9 cellular contexts compared by ENCODE assay signal in the genomic region with DNA sequence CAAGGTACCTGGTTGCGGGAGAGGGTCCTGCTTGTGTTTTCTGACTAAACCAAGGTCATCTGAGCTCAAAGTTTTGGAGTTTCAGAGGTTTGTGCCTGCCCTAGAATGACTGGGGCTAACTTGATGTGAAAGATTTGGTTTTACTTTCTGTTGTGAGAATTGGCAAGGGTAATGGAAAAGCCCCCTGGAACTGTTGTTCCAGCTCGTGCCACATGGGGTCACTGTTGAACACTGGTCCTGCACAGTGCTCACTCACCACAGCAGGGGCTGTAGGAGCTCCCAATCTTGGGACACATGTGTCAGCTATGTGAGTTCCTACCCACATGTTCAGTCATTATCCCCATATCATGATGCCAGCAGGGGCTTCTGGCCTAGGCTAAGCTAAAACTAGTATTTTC. TPM values are rescaled to one million over a fixed set of nuclear protein-coding genes. Genes with fewer than 3 reads are reported as not detected.
DNase-seq lines count a peak whose midpoint lies in the region; ATAC-seq and TF ChIP-seq lines count a peak whose summit lies in the region.
"Had no signal": no experiment of that assay in that cellular context is flagged by ENCODE, and none has a peak within 500 bp of the region (broad histone marks: within the 10 kb centered on the region; RNA-seq: fewer than 3 reads in every experiment).

No MANE protein-coding gene starts in this region.

- POLR2A ChIA-PET in WTC11 (lab: Charles Lee), result interaction anchor here (0.9 kb wide), 1 partner anchor 180 kb away, joined by 4 read pairs; no protein-coding TSS in a partner anchor

- peak; percentile 50 for TF ChIP-seq CTCF in WTC11 (IDR thresholded peaks at IDR 0.05)

- no peaks in the 10 kb centered on the region; the same call in 1 of the 2 replicates for H3K36me3 Mint-ChIP-seq in WTC11

- H3K4me3 ChIP-seq in Jurkat, Clone E6-1 (ENCODE audit: low read length), result no peak overlapping the region

- peak overlapping the region; percentile 68 for H3K27ac ChIP-seq in epithelial cell of prostate

- CTCF ChIA-PET in WTC11 (lab: Charles Lee), result interaction anchor here (0.6 to 2.3 kb wide), 45 partner anchors 9 to 380 kb away, joined by 3 to 31 read pairs (median 5); a partner anchor contains a TSS

- no peak overlapping the region for H3K4me3 Mint-ChIP-seq in WTC11

- H3K9me3 Mint-ChIP-seq in WTC11, result peaks cover 28% of the 10 kb centered on the region

- no peaks in the 10 kb centered on the region; the same call in 1 of the 2 replicates for H3K27me3 Mint-ChIP-seq in WTC11 (ENCODE audit: low read depth)

- DNase-seq in DMS 273 (lab: John Stamatoyannopoulos, UW; ENCODE audit: unreplicated experiment) (peak; percentile 85), DMS 273 treated with DMSO at 0.1 percent for 48 hours (lab: John Stamatoyannopoulos, UW) (no peak), WTC11 (ENCODE audit: low spot score) (peak; percentile 73), epithelial cell of prostate (ENCODE audit: low read depth, low spot score) (no peak), DMS79 treated with DMSO at 0.1 percent for 48 hours (lab: John Stamatoyannopoulos, UW) (no peak)
- DNase-seq in Jurkat, Clone E6-1 (ENCODE audit: low read depth, low spot score), result peak; percentile 24
- DNase-seq in stimulated activated CD4-positive, alpha-beta T cell treated with anti-CD3 and anti-CD28 coated beads, Interleukin-2, amount 100 ng/mL, for 48 hours, result peak; percentile 41 to 56

- H3K27ac Mint-ChIP-seq in WTC11, result no peak overlapping the region; the same call in 1 of the 2 replicates

- no peaks in the 10 kb centered on the region for H3K4me1 Mint-ChIP-seq in WTC11

- peak; percentile 85 for ATAC-seq in WTC11
- no peak for ATAC-seq in HG02938 (IDR thresholded peaks at IDR 0.05; ENCODE audit: unreplicated experiment)

TF ChIP-seq in WTC11, 78 proteins besides CTCF, POLR2A, EP300 and RAD21:
- TF ChIP-seq ZBTB21 (CRISPR knock-in tag; IDR thresholded peaks at IDR 0.05; ENCODE audit: borderline replicate concordance) (no peak), ZNF219 (CRISPR knock-in tag; IDR thresholded peaks at IDR 0.05; ENCODE audit: borderline replicate concordance) (no peak), TEAD4 (CRISPR knock-in tag; IDR thresholded peaks at IDR 0.05) (no peak)
- TF ChIP-seq, protein P1, sequence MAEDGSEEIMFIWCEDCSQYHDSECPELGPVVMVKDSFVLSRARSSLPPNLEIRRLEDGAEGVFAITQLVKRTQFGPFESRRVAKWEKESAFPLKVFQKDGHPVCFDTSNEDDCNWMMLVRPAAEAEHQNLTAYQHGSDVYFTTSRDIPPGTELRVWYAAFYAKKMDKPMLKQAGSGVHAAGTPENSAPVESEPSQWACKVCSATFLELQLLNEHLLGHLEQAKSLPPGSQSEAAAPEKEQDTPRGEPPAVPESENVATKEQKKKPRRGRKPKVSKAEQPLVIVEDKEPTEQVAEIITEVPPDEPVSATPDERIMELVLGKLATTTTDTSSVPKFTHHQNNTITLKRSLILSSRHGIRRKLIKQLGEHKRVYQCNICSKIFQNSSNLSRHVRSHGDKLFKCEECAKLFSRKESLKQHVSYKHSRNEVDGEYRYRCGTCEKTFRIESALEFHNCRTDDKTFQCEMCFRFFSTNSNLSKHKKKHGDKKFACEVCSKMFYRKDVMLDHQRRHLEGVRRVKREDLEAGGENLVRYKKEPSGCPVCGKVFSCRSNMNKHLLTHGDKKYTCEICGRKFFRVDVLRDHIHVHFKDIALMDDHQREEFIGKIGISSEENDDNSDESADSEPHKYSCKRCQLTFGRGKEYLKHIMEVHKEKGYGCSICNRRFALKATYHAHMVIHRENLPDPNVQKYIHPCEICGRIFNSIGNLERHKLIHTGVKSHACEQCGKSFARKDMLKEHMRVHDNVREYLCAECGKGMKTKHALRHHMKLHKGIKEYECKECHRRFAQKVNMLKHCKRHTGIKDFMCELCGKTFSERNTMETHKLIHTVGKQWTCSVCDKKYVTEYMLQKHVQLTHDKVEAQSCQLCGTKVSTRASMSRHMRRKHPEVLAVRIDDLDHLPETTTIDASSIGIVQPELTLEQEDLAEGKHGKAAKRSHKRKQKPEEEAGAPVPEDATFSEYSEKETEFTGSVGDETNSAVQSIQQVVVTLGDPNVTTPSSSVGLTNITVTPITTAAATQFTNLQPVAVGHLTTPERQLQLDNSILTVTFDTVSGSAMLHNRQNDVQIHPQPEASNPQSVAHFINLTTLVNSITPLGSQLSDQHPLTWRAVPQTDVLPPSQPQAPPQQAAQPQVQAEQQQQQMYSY (CRISPR knock-in tag; IDR thresholded peaks at IDR 0.05), result no peak
- TF ChIP-seq, protein P2, sequence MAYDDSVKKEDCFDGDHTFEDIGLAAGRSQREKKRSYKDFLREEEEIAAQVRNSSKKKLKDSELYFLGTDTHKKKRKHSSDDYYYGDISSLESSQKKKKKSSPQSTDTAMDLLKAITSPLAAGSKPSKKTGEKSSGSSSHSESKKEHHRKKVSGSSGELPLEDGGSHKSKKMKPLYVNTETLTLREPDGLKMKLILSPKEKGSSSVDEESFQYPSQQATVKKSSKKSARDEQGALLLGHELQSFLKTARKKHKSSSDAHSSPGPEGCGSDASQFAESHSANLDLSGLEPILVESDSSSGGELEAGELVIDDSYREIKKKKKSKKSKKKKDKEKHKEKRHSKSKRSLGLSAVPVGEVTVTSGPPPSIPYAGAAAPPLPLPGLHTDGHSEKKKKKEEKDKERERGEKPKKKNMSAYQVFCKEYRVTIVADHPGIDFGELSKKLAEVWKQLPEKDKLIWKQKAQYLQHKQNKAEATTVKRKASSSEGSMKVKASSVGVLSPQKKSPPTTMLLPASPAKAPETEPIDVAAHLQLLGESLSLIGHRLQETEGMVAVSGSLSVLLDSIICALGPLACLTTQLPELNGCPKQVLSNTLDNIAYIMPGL (CRISPR knock-in tag; IDR thresholded peaks at IDR 0.05), result no peak

RNA-seq across cellular contexts. Expression of a gene that starts 6.5 kb away (rescaled TPM):
- not detected for polyA plus RNA-seq in Jurkat, Clone E6-1 (2012; ENCODE audit: insufficient read depth, insufficient read length)
- not detected in 3 replicates for total RNA-seq in WTC11 (2021)
- total RNA-seq: urinary bladder had no signal
- polyA plus RNA-seq: urinary bladder had no signal

Comparison
In these comparisons a context has a peak if more than half of its experiments do, and no peak if none do; other contexts are left out.
1. DNase-seq: peak in DMS 273 (single experiment), Jurkat, Clone E6-1 (single experiment), WTC11 (single experiment) and stimulated activated CD4-positive, alpha-beta T cell treated with anti-CD3 and anti-CD28 coated beads, Interleukin-2, amount 100 ng/mL, for 48 hours (2 of 2); none in DMS 273 treated with DMSO at 0.1 percent for 48 hours (single experiment), epithelial cell of prostate (single experiment) and DMS79 treated with DMSO at 0.1 percent for 48 hours (single experiment).